ENCODE assay signal across 13 cellular contexts in the genomic region with DNA sequence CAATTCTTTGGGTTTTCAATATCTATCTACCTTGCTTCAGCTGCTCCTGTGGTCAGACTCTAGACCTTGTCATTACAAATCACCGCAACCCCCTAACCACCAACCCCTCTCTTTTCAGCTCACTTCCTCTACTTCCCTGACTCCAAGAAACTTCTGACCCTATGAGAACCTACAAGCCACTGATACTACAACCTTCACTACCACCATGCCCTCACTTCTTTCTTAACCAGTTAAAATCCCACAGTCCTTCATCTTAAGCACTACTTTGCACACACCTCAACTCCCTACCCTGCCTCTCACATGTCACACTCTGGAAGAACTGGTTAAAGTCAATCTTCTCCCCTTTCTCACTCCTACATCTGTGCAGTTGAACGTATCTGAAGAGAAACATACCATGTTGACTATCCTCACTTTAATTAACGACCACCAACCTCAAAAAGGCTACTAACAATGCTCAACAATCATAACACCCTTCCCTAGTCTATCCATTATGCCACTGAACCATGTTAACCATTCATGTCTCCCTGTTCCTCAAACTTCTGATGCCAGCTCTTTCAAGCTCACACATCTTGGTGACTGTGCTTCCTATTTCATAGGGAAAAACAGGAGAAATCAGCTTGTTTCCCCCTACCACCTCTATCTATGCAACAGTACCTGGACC. TPM values are rescaled to one million over a fixed set of nuclear protein-coding genes. Genes with fewer than 3 reads are reported as not detected.
DNase-seq lines count a peak whose midpoint lies in the region; ATAC-seq and TF ChIP-seq lines count a peak whose summit lies in the region.
"Had no signal": no experiment of that assay in that cellular context is flagged by ENCODE, and none has a peak within 500 bp of the region (broad histone marks: within the 10 kb centered on the region; RNA-seq: fewer than 3 reads in every experiment).

No MANE protein-coding gene starts in this region.

- no peak overlapping the region for H3K4me3 ChIP-seq in skeletal muscle satellite cell (ENCODE audit: low read length)
- H3K4me3 ChIP-seq: upper lobe of left lung had no signal

- peak; percentile 29 for DNase-seq in activated CD8-positive, alpha-beta T cell treated with anti-CD3 and anti-CD28 coated beads, Interleukin-2, amount 10 ng/mL, durations not matched to agents 7 days and 5 days
- no peak for DNase-seq in activated CD8-positive, alpha-beta T cell treated with anti-CD3 and anti-CD28 coated beads for 36 hours
- DNase-seq in inferior parietal cortex (ENCODE audit: extremely low spot score) (no peak), NCI-H1105 (lab: John Stamatoyannopoulos, UW) (no peak), activated T-cell treated with anti-CD3 and anti-CD28 coated beads for 4 hours (no peak)
- DNase-seq: activated naive CD4-positive, alpha-beta T cell treated with anti-CD3 and anti-CD28 coated beads for 36 hours; effector CD4-positive, alpha-beta T cell; NCI-H526 treated with DMSO at 0.1 percent for 48 hours; stimulated activated CD4-positive, alpha-beta T cell treated with anti-CD3 and anti-CD28 coated beads, Interleukin-4, amount 100 ng/mL, for 24 hours; upper lobe of left lung had no signal

- intact Hi-C loops in activated CD8-positive, alpha-beta T cell treated with anti-CD3 and anti-CD28 coated beads for 36 hours (cut with micrococcal nuclease), result no loop called here

- peaks cover 14% of the 10 kb centered on the region for H3K4me1 ChIP-seq in skeletal muscle satellite cell (ENCODE audit: control insufficient read depth, insufficient read depth, low read length)

- no peak for ATAC-seq in activated CD8-positive, alpha-beta T cell treated with anti-CD3 and anti-CD28 coated beads, Interleukin-2, amount 10 ng/mL, durations not matched to agents 7 days and 5 days
- no peak for ATAC-seq in activated CD8-positive, alpha-beta T cell treated with anti-CD3 and anti-CD28 coated beads for 36 hours
- ATAC-seq in HG02588 (IDR thresholded peaks at IDR 0.05; ENCODE audit: unreplicated experiment), result peak; percentile 74
- ATAC-seq in HG03442 (IDR thresholded peaks at IDR 0.05; ENCODE audit: unreplicated experiment), result peak; percentile 78

- CTCF ChIA-PET in activated CD8-positive, alpha-beta T cell treated with anti-CD3 and anti-CD28 coated beads, Interleukin-2, amount 10 ng/mL, durations not matched to agents 7 days and 5 days (lab: Charles Lee), result interaction anchor here (1.7 kb wide), 1 partner anchor 57 kb away, joined by 5 read pairs; no protein-coding TSS in a partner anchor
- CTCF ChIA-PET in activated CD8-positive, alpha-beta T cell treated with anti-CD3 and anti-CD28 coated beads for 36 hours (lab: Charles Lee), result interaction anchor here (2.1 kb wide), 1 partner anchor 55 kb away, joined by 4 read pairs; no protein-coding TSS in a partner anchor

- H3K27me3 ChIP-seq in skeletal muscle satellite cell (ENCODE audit: control insufficient read depth, insufficient read depth, low read length), result no peaks in the 10 kb centered on the region
- H3K27me3 ChIP-seq: upper lobe of left lung had no signal

- no peak overlapping the region for H3K9ac ChIP-seq in skeletal muscle satellite cell (ENCODE audit: low read depth, low read length)

- H3K4me3 Mint-ChIP-seq in activated CD8-positive, alpha-beta T cell treated with anti-CD3 and anti-CD28 coated beads, Interleukin-2, amount 10 ng/mL, durations not matched to agents 7 days and 5 days, result no peak overlapping the region
- no peak overlapping the region for H3K4me3 Mint-ChIP-seq in activated CD8-positive, alpha-beta T cell treated with anti-CD3 and anti-CD28 coated beads for 36 hours
- H3K4me3 Mint-ChIP-seq: activated naive CD4-positive, alpha-beta T cell treated with anti-CD3 and anti-CD28 coated beads for 36 hours had no signal

- peaks cover 17% of the 10 kb centered on the region for H3K4me1 Mint-ChIP-seq in activated CD8-positive, alpha-beta T cell treated with anti-CD3 and anti-CD28 coated beads, Interleukin-2, amount 10 ng/mL, durations not matched to agents 7 days and 5 days (ENCODE audit: low read depth)
- peaks cover 19% of the 10 kb centered on the region for H3K4me1 Mint-ChIP-seq in activated CD8-positive, alpha-beta T cell treated with anti-CD3 and anti-CD28 coated beads for 36 hours (ENCODE audit: low read depth)

- TF ChIP-seq CTCF in activated CD8-positive, alpha-beta T cell treated with anti-CD3 and anti-CD28 coated beads for 36 hours (IDR thresholded peaks at IDR 0.05), result no peak

- H3K9me3 Mint-ChIP-seq in activated CD8-positive, alpha-beta T cell treated with anti-CD3 and anti-CD28 coated beads, Interleukin-2, amount 10 ng/mL, durations not matched to agents 7 days and 5 days (ENCODE audit: insufficient read depth), result no peaks in the 10 kb centered on the region
- H3K9me3 Mint-ChIP-seq in activated CD8-positive, alpha-beta T cell treated with anti-CD3 and anti-CD28 coated beads for 36 hours, result no peaks in the 10 kb centered on the region
- H3K9me3 Mint-ChIP-seq: activated naive CD4-positive, alpha-beta T cell treated with anti-CD3 and anti-CD28 coated beads for 36 hours had no signal

- H3K4me2 ChIP-seq in skeletal muscle satellite cell (ENCODE audit: low read length), result peak overlapping the region; percentile 60

- no peaks in the 10 kb centered on the region for H3K27me3 Mint-ChIP-seq in activated CD8-positive, alpha-beta T cell treated with anti-CD3 and anti-CD28 coated beads, Interleukin-2, amount 10 ng/mL, durations not matched to agents 7 days and 5 days (ENCODE audit: low read depth)
- H3K27me3 Mint-ChIP-seq in activated CD8-positive, alpha-beta T cell treated with anti-CD3 and anti-CD28 coated beads for 36 hours, result no peaks in the 10 kb centered on the region

- H3K36me3 Mint-ChIP-seq in activated CD8-positive, alpha-beta T cell treated with anti-CD3 and anti-CD28 coated beads, Interleukin-2, amount 10 ng/mL, durations not matched to agents 7 days and 5 days (ENCODE audit: low read depth), result peaks cover 8% of the 10 kb centered on the region
- peaks cover 3% of the 10 kb centered on the region for H3K36me3 Mint-ChIP-seq in activated CD8-positive, alpha-beta T cell treated with anti-CD3 and anti-CD28 coated beads for 36 hours (ENCODE audit: low read depth)

- no peaks in the 10 kb centered on the region for H3K9me3 ChIP-seq in skeletal muscle satellite cell (replicated peaks; ENCODE audit: low read length)
- H3K9me3 ChIP-seq: upper lobe of left lung had no signal

- H3K36me3 ChIP-seq in skeletal muscle satellite cell (ENCODE audit: insufficient read depth, low read length), result peaks cover 5% of the 10 kb centered on the region

- POLR2A ChIA-PET in activated CD8-positive, alpha-beta T cell treated with anti-CD3 and anti-CD28 coated beads, Interleukin-2, amount 10 ng/mL, durations not matched to agents 7 days and 5 days (lab: Charles Lee), result no interaction called here
- POLR2A ChIA-PET in activated CD8-positive, alpha-beta T cell treated with anti-CD3 and anti-CD28 coated beads for 36 hours (lab: Charles Lee), result interaction anchor here (1.2 kb wide), 1 partner anchor 9 kb away, joined by 3 read pairs; no protein-coding TSS in a partner anchor

- H3K27ac Mint-ChIP-seq in activated CD8-positive, alpha-beta T cell treated with anti-CD3 and anti-CD28 coated beads, Interleukin-2, amount 10 ng/mL, durations not matched to agents 7 days and 5 days, result no peak overlapping the region
- H3K27ac Mint-ChIP-seq in activated CD8-positive, alpha-beta T cell treated with anti-CD3 and anti-CD28 coated beads for 36 hours, result no peak overlapping the region
- H3K27ac Mint-ChIP-seq: activated naive CD4-positive, alpha-beta T cell treated with anti-CD3 and anti-CD28 coated beads for 36 hours had no signal

RNA-seq across cellular contexts. Expression of a gene that starts 12.6 kb away (rescaled TPM):
- total RNA-seq in activated CD8-positive, alpha-beta T cell treated with anti-CD3 and anti-CD28 coated beads, Interleukin-2, amount 10 ng/mL, durations not matched to agents 7 days and 5 days, result 10 to 100 TPM; 18.4 to 19.7 TPM
- total RNA-seq in activated CD8-positive, alpha-beta T cell treated with anti-CD3 and anti-CD28 coated beads for 36 hours, result 10 to 100 TPM; 14.9 to 17.4 TPM
- total RNA-seq in skeletal muscle satellite cell (2012; rRNA removed), result 14.0 and 18.5 TPM in 2 replicates

Comparison
In these comparisons a context has a peak if more than half of its experiments do, and no peak if none do; other contexts are left out.
1. ATAC-seq: peak in HG02588 (single experiment) and HG03442 (single experiment); none in activated CD8-positive, alpha-beta T cell treated with anti-CD3 and anti-CD28 coated beads, Interleukin-2, amount 10 ng/mL, durations not matched to agents 7 days and 5 days (single experiment) and activated CD8-positive, alpha-beta T cell treated with anti-CD3 and anti-CD28 coated beads for 36 hours (single experiment).